1 cellular context compared by ENCODE assay signal in the genomic region with DNA sequence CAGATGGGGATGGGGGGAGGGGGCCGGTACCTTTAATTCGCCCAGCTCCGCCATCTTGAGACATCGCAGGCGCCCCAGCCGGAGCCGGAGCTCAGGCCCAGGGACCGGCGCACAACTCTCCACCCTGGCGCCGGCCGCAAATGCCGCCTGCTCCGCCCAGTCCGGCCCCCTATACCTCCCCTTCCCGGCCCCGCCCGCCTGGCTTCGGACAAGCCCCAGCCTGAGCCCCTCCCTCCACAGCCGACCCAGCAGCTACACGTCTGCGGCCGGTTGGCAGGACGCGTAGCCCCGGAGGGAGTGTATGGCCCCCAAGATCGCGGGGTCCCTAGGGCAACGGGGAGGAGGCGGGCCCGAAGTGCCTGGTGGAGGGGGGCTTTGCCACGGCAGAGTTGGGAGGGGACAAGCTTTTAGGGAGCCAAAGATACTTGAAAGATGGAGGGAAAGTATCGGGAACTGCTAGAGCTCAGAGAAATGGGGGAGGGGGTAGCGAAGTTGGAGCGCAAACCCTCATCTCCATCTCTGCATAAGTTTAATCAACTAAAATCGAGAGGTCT.
TF ChIP-seq lines count a peak whose summit lies in the region.

TSS of gene PIAS3 (minus strand) at position 145 of the 554 bp plus-strand sequence. CDS start at position 54, 91 bp downstream.

TF ChIP-seq in HepG2, 621 proteins besides CTCF, POLR2A, EP300 and RAD21 (continued from another document and continues in another):
- TF ChIP-seq, protein P1, sequence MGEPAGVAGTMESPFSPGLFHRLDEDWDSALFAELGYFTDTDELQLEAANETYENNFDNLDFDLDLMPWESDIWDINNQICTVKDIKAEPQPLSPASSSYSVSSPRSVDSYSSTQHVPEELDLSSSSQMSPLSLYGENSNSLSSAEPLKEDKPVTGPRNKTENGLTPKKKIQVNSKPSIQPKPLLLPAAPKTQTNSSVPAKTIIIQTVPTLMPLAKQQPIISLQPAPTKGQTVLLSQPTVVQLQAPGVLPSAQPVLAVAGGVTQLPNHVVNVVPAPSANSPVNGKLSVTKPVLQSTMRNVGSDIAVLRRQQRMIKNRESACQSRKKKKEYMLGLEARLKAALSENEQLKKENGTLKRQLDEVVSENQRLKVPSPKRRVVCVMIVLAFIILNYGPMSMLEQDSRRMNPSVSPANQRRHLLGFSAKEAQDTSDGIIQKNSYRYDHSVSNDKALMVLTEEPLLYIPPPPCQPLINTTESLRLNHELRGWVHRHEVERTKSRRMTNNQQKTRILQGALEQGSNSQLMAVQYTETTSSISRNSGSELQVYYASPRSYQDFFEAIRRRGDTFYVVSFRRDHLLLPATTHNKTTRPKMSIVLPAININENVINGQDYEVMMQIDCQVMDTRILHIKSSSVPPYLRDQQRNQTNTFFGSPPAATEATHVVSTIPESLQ (CRISPR knock-in tag; conservative IDR thresholded peaks at IDR 0.05) = no peak
- no peak for TF ChIP-seq MAFF (IDR thresholded peaks at IDR 0.05; ENCODE audit: low read depth, low read length)
- peak; percentile 5; the same call in 1 of the 2 replicates for TF ChIP-seq RXRB (CRISPR knock-in tag; IDR thresholded peaks at IDR 0.05; ENCODE audit: borderline replicate concordance)
- 0 out of 2 replicates have a peak, but pooled peaks have one; percentile 25 for TF ChIP-seq SIX1 (CRISPR knock-in tag; IDR thresholded peaks at IDR 0.05; ENCODE audit: borderline replicate concordance)
- no peak for TF ChIP-seq ZNF761 (CRISPR knock-in tag; conservative IDR thresholded peaks at IDR 0.05)
- TF ChIP-seq ZSCAN30 (CRISPR knock-in tag; IDR thresholded peaks at IDR 0.05) = 0 out of 2 replicates have a peak, but pooled peaks have one; percentile 71
- TF ChIP-seq TSC22D2 (CRISPR knock-in tag; IDR thresholded peaks at IDR 0.05; ENCODE audit: borderline replicate concordance) = no peak
- TF ChIP-seq TARDBP (CRISPR knock-in tag; IDR thresholded peaks at IDR 0.05) = peak; percentile 74
- TF ChIP-seq, protein P2, sequence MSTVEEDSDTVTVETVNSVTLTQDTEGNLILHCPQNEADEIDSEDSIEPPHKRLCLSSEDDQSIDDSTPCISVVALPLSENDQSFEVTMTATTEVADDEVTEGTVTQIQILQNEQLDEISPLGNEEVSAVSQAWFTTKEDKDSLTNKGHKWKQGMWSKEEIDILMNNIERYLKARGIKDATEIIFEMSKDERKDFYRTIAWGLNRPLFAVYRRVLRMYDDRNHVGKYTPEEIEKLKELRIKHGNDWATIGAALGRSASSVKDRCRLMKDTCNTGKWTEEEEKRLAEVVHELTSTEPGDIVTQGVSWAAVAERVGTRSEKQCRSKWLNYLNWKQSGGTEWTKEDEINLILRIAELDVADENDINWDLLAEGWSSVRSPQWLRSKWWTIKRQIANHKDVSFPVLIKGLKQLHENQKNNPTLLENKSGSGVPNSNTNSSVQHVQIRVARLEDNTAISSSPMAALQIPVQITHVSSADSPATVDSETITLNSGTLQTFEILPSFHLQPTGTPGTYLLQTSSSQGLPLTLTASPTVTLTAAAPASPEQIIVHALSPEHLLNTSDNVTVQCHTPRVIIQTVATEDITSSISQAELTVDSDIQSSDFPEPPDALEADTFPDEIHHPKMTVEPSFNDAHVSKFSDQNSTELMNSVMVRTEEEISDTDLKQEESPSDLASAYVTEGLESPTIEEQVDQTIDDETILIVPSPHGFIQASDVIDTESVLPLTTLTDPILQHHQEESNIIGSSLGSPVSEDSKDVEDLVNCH (CRISPR knock-in tag; IDR thresholded peaks at IDR 0.05) = no peak
- peak; percentile 60; the same call in 1 of the 2 replicates for TF ChIP-seq PHF8 (CRISPR knock-in tag; IDR thresholded peaks at IDR 0.05)
- TF ChIP-seq PTBP1 (IDR thresholded peaks at IDR 0.05; ENCODE audit: low read depth, low read length, poor library complexity, severe bottlenecking) = no peak
- TF ChIP-seq, protein P3, sequence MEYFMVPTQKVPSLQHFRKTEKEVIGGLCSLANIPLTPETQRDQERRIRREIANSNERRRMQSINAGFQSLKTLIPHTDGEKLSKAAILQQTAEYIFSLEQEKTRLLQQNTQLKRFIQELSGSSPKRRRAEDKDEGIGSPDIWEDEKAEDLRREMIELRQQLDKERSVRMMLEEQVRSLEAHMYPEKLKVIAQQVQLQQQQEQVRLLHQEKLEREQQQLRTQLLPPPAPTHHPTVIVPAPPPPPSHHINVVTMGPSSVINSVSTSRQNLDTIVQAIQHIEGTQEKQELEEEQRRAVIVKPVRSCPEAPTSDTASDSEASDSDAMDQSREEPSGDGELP (IDR thresholded peaks at IDR 0.05; ENCODE audit: borderline replicate concordance, low read depth) = peak; percentile 42; the same call in 1 of the 2 replicates
- no peak for TF ChIP-seq HNF4G (IDR thresholded peaks at IDR 0.05; ENCODE audit: borderline replicate concordance, low read depth, low read length)
- 0 out of 2 replicates have a peak, but pooled peaks have one; percentile 6 for TF ChIP-seq HNF4G (CRISPR knock-in tag; IDR thresholded peaks at IDR 0.05; ENCODE audit: borderline replicate concordance, low read depth)
- TF ChIP-seq, protein P4, sequence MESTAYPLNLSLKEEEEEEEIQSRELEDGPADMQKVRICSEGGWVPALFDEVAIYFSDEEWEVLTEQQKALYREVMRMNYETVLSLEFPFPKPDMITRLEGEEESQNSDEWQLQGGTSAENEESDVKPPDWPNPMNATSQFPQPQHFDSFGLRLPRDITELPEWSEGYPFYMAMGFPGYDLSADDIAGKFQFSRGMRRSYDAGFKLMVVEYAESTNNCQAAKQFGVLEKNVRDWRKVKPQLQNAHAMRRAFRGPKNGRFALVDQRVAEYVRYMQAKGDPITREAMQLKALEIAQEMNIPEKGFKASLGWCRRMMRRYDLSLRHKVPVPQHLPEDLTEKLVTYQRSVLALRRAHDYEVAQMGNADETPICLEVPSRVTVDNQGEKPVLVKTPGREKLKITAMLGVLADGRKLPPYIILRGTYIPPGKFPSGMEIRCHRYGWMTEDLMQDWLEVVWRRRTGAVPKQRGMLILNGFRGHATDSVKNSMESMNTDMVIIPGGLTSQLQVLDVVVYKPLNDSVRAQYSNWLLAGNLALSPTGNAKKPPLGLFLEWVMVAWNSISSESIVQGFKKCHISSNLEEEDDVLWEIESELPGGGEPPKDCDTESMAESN (CRISPR knock-in tag; conservative IDR thresholded peaks at IDR 0.05) = 0 out of 2 replicates have a peak, but pooled peaks have one; percentile 1
- 0 out of 2 replicates have a peak, but pooled peaks have one; percentile 31 for TF ChIP-seq ZSCAN29 (CRISPR knock-in tag; conservative IDR thresholded peaks at IDR 0.05)
- no peak for TF ChIP-seq NFATC3 (CRISPR knock-in tag; IDR thresholded peaks at IDR 0.05)
- peak; percentile 67 for TF ChIP-seq ZNF407 (CRISPR knock-in tag; IDR thresholded peaks at IDR 0.05; ENCODE audit: not compliant biosample characterization)
- TF ChIP-seq XRCC5 (optimal IDR thresholded peaks at IDR 0.05; ENCODE audit: low read length) = peak; percentile 11
- TF ChIP-seq ATF7-NPFF (CRISPR knock-in tag; IDR thresholded peaks at IDR 0.05; ENCODE audit: low read depth) = no peak
- no peak for TF ChIP-seq U2AF2 (IDR thresholded peaks at IDR 0.05; ENCODE audit: low read depth, low read length)
- TF ChIP-seq TAF1 (CRISPR knock-in tag; IDR thresholded peaks at IDR 0.05) = peak; percentile 59
- peak; percentile 49; the same call in 1 of the 2 replicates for TF ChIP-seq ZNF350 (CRISPR knock-in tag; IDR thresholded peaks at IDR 0.05; ENCODE audit: borderline replicate concordance, low read depth)
- peak; percentile 62; the same call in 1 of the 2 replicates for TF ChIP-seq ZNF709 (CRISPR knock-in tag; IDR thresholded peaks at IDR 0.05)
- TF ChIP-seq ZNF343 (CRISPR knock-in tag; IDR thresholded peaks at IDR 0.05) = no peak
- TF ChIP-seq HOXA5 (CRISPR knock-in tag; IDR thresholded peaks at IDR 0.05) = peak; percentile 67
- TF ChIP-seq, protein P5, sequence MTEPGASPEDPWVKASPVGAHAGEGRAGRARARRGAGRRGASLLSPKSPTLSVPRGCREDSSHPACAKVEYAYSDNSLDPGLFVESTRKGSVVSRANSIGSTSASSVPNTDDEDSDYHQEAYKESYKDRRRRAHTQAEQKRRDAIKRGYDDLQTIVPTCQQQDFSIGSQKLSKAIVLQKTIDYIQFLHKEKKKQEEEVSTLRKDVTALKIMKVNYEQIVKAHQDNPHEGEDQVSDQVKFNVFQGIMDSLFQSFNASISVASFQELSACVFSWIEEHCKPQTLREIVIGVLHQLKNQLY (CRISPR knock-in tag; IDR thresholded peaks at IDR 0.05) = no peak
- TF ChIP-seq JDP2 (CRISPR knock-in tag; IDR thresholded peaks at IDR 0.05; ENCODE audit: borderline replicate concordance) = no peak
- TF ChIP-seq YY1 (IDR thresholded peaks at IDR 0.05; ENCODE audit: insufficient read depth, insufficient replicate concordance, low read depth, low read length) = peak; percentile 94
- TF ChIP-seq EHMT2 (IDR thresholded peaks at IDR 0.05; ENCODE audit: borderline replicate concordance, low read depth, low read length) = no peak
- TF ChIP-seq GMEB2 (CRISPR knock-in tag; IDR thresholded peaks at IDR 0.05; ENCODE audit: low read depth) = no peak
- 0 out of 2 replicates have a peak, but pooled peaks have one; percentile 53 for TF ChIP-seq ZNF354B (CRISPR knock-in tag; IDR thresholded peaks at IDR 0.05)
- TF ChIP-seq, protein P6, sequence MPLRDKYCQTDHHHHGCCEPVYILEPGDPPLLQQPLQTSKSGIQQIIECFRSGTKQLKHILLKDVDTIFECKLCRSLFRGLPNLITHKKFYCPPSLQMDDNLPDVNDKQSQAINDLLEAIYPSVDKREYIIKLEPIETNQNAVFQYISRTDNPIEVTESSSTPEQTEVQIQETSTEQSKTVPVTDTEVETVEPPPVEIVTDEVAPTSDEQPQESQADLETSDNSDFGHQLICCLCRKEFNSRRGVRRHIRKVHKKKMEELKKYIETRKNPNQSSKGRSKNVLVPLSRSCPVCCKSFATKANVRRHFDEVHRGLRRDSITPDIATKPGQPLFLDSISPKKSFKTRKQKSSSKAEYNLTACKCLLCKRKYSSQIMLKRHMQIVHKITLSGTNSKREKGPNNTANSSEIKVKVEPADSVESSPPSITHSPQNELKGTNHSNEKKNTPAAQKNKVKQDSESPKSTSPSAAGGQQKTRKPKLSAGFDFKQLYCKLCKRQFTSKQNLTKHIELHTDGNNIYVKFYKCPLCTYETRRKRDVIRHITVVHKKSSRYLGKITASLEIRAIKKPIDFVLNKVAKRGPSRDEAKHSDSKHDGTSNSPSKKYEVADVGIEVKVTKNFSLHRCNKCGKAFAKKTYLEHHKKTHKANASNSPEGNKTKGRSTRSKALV (CRISPR knock-in tag; IDR thresholded peaks at IDR 0.05) = peak; percentile 42; the same call in 1 of the 2 replicates
- TF ChIP-seq ZNF614 (CRISPR knock-in tag; IDR thresholded peaks at IDR 0.05; ENCODE audit: borderline replicate concordance) = 0 out of 2 replicates have a peak, but pooled peaks have one; percentile 28
